In the genomic region with DNA sequence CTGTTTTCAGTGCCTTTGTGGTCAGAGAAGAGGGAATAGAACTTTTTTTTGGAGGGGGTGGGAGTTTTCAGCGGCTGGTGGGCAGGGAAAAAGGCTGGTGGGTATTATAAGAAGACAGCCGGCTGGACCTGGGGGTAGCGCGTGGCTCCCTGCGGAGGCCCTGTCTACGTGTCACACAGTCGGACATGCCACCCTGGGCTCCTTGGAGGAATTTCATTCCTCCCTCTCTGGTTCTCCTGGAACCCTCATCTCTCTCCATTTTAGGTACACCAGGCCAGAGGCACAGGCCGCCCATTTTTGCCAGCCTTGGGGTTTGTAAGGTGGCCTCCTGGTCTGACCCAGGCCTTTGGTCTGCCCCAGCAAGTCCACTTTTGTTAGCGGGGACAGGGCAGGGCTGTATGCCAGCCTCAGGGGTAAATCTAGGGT, we compare ENCODE assay signal across 10 cellular contexts. TPM values are rescaled to one million over a fixed set of nuclear protein-coding genes. Genes with fewer than 3 reads are reported as not detected.
DNase-seq lines count a peak whose midpoint lies in the region; ATAC-seq and TF ChIP-seq lines count a peak whose summit lies in the region.
"Had no signal": no experiment of that assay in that cellular context is flagged by ENCODE, and none has a peak within 500 bp of the region (broad histone marks: within the 10 kb centered on the region; RNA-seq: fewer than 3 reads in every experiment).

No MANE protein-coding gene starts in this region.

- peaks cover 11% of the 10 kb centered on the region for H3K27me3 Mint-ChIP-seq in glutamatergic neuron (ENCODE audit: unreplicated experiment)

- no peak for ATAC-seq in HG03442 (IDR thresholded peaks at IDR 0.05; ENCODE audit: unreplicated experiment)

- H3K36me3 Mint-ChIP-seq in glutamatergic neuron (ENCODE audit: unreplicated experiment), result no peaks in the 10 kb centered on the region

- TF ChIP-seq EP300 in sigmoid colon (IDR thresholded peaks at IDR 0.05), result no peak

- H3K36me3 ChIP-seq in ES-I3 (ENCODE audit: insufficient read depth, low read length), result no peaks in the 10 kb centered on the region
- H3K36me3 ChIP-seq in sigmoid colon, result no peaks in the 10 kb centered on the region
- H3K36me3 ChIP-seq in prostate gland, result no peaks in the 10 kb centered on the region

- TF ChIP-seq CTCF in VCaP (conservative IDR thresholded peaks at IDR 0.05) (no peak), glutamatergic neuron (IDR thresholded peaks at IDR 0.05; ENCODE audit: partially characterized antibody, unreplicated experiment) (no peak), sigmoid colon (IDR thresholded peaks at IDR 0.05) (no peak), prostate gland (IDR thresholded peaks at IDR 0.05) (no peak)

- H3K27ac Mint-ChIP-seq in glutamatergic neuron (ENCODE audit: unreplicated experiment), result no peak overlapping the region

- H3K4me3 ChIP-seq in sigmoid colon (peak overlapping the region in 3 of 4 donors; percentile 59 to 88 (median 88)), prostate gland (peak overlapping the region in 1 of 2 donors; percentile 60)

- H3K4me3 Mint-ChIP-seq in glutamatergic neuron (ENCODE audit: unreplicated experiment), result peak overlapping the region; percentile 78

- H3K9me3 Mint-ChIP-seq in glutamatergic neuron (ENCODE audit: unreplicated experiment), result peaks cover 3% of the 10 kb centered on the region

- H3K9ac ChIP-seq in ES-I3 (ENCODE audit: low read depth, low read length), result peak overlapping the region; percentile 70

- DNase-seq in glutamatergic neuron (no peak), sigmoid colon (no peak), prostate gland (ENCODE audit: low spot score) (no peak), NAMALWA (ENCODE audit: low spot score) (no peak), Ammon's horn (ENCODE audit: low spot score) (no peak)
- DNase-seq: activated CD4-positive, alpha-beta T cell treated with anti-CD3 and anti-CD28 coated beads for 4 hours; NCI-H774 had no signal

- H3K9me3 ChIP-seq in ES-I3 (ENCODE audit: control insufficient read depth, insufficient read depth, low read length), result peaks cover 3% of the 10 kb centered on the region; the same call in 1 of the 2 replicates
- no peaks in the 10 kb centered on the region for H3K9me3 ChIP-seq in sigmoid colon
- no peaks in the 10 kb centered on the region for H3K9me3 ChIP-seq in prostate gland

- H3K27me3 ChIP-seq in sigmoid colon (no peaks in the 10 kb centered on the region), prostate gland (replicated peaks; ENCODE audit: insufficient read depth) (no peaks in the 10 kb centered on the region)

- H3K27ac ChIP-seq in VCaP (peak overlapping the region; percentile 87), sigmoid colon (peak overlapping the region; percentile 80 to 84 (median 80)), prostate gland (peak overlapping the region in 1 of 2 donors; percentile 79)

- 78 to 88% methylated on average over 9 of the region's 9 CpGs for WGBS in sigmoid colon, 2 donors
- WGBS in prostate gland, result 58% methylated on average over 9 of the region's 9 CpGs

- no peaks in the 10 kb centered on the region for H3K4me1 Mint-ChIP-seq in glutamatergic neuron (ENCODE audit: low read depth, unreplicated experiment)

- no peak for TF ChIP-seq POLR2A in sigmoid colon (IDR thresholded peaks at IDR 0.05)
- no peak for TF ChIP-seq POLR2A in prostate gland (IDR thresholded peaks at IDR 0.05)

- H3K4me1 ChIP-seq in ES-I3 (ENCODE audit: insufficient read depth, low read length), result no peaks in the 10 kb centered on the region; the same call in 1 of the 2 replicates
- peaks cover 0 to 48% (median 38%) of the 10 kb centered on the region in 4 donors for H3K4me1 ChIP-seq in sigmoid colon
- peaks cover 8% of the 10 kb centered on the region for H3K4me1 ChIP-seq in prostate gland (replicated peaks)

- intact Hi-C loops in sigmoid colon (cut with DNase I) (loop anchor here (2.0 to 5.0 kb wide), 3 partner anchors 21 to 104 kb away; a partner anchor contains a TSS), prostate gland (cut with DNase I) (no loop called here)

RNA-seq across cellular contexts. Expression of a gene that starts 0.9 kb away (rescaled TPM):
- total RNA-seq in glutamatergic neuron (ENCODE audit: unreplicated experiment) (28.5 TPM), sigmoid colon (10 to 100 TPM; 34.2 to 71.2 (median 39.5) TPM), prostate gland (10 to 100 TPM; 24.5 to 50.2 TPM)
- polyA plus RNA-seq in sigmoid colon, result 10 to 100 TPM in 1 of 3 donors, 1 to 10 TPM in 2; 5.5 to 18.4 (median 9.0) TPM

RNA-seq across cellular contexts. Expression of a gene that starts 2.0 kb away (rescaled TPM):
- 5.6 TPM for total RNA-seq in glutamatergic neuron (ENCODE audit: unreplicated experiment)
- 10 to 100 TPM in 3 of 4 donors, 1 to 10 TPM in 1; 9.9 to 12.3 (median 11.3) TPM for total RNA-seq in sigmoid colon
- 1 to 10 TPM; 3.0 to 6.4 (median 4.9) TPM for polyA plus RNA-seq in sigmoid colon
- 10 to 100 TPM; 15.8 to 19.6 TPM for total RNA-seq in prostate gland

RNA-seq across cellular contexts. Expression of a gene that starts 22.3 kb away (rescaled TPM):
- total RNA-seq in glutamatergic neuron (ENCODE audit: unreplicated experiment), result 165 TPM
- 100 to 1,000 TPM in 1 of 4 donors, 10 to 100 TPM in 3; 58.5 to 104 (median 69.2) TPM for total RNA-seq in sigmoid colon
- polyA plus RNA-seq in sigmoid colon, result 10 to 100 TPM; 19.4 to 42.6 (median 33.9) TPM
- 10 to 100 TPM; 53.9 to 67.2 TPM for total RNA-seq in prostate gland

RNA-seq across cellular contexts. Expression of a gene that starts 23.9 kb away (rescaled TPM):
- total RNA-seq in glutamatergic neuron (ENCODE audit: unreplicated experiment) (not detected), sigmoid colon (1 to 10 TPM in 3 of 4 donors, under 1 TPM in 1; 0.95 to 3.9 (median 1.5) TPM), prostate gland (1 to 10 TPM in 1 of 2 donors, under 1 TPM in 1; 0.14 to 6.5 TPM)
- polyA plus RNA-seq in sigmoid colon, result under 1 TPM in 1 of 3 donors, not detected in 2; 0.04 TPM

RNA-seq across cellular contexts. Expression of a gene that starts 27.2 kb away (rescaled TPM):
- 252 TPM for total RNA-seq in glutamatergic neuron (ENCODE audit: unreplicated experiment)
- 10 to 100 TPM; 22.2 to 40.3 (median 31.2) TPM for total RNA-seq in sigmoid colon
- 100 to 1,000 TPM; 231 to 494 (median 236) TPM for polyA plus RNA-seq in sigmoid colon
- total RNA-seq in prostate gland, result 100 to 1,000 TPM; 146 to 266 TPM
